8 cellular contexts compared by ENCODE assay signal in genomic region chr12:122336015-122336946, GRCh38.
DNase-seq lines count a peak whose midpoint lies in the region; ATAC-seq and TF ChIP-seq lines count a peak whose summit lies in the region.

No MANE protein-coding gene starts in this region.

- H3K36me3 Mint-ChIP-seq in MCF 10A (ENCODE audit: insufficient read depth, unreplicated experiment) (peaks cover 49% of the 10 kb centered on the region), glutamatergic neuron (ENCODE audit: unreplicated experiment) (no peaks in the 10 kb centered on the region)

- H3K27ac ChIP-seq in breast epithelium: no peak overlapping the region

- H3K27me3 ChIP-seq in breast epithelium: no peaks in the 10 kb centered on the region
- no peaks in the 10 kb centered on the region for H3K27me3 ChIP-seq in NT2/D1 (ENCODE audit: insufficient read depth, insufficient read length)

- H3K27ac Mint-ChIP-seq in MCF 10A (ENCODE audit: low read depth, unreplicated experiment): no peak overlapping the region
- H3K27ac Mint-ChIP-seq in glutamatergic neuron (ENCODE audit: unreplicated experiment): no peak overlapping the region

- H3K9me3 Mint-ChIP-seq in MCF 10A (ENCODE audit: unreplicated experiment) (no peaks in the 10 kb centered on the region), glutamatergic neuron (ENCODE audit: unreplicated experiment) (no peaks in the 10 kb centered on the region)

- TF ChIP-seq CTCF in MCF 10A (IDR thresholded peaks at IDR 0.05; ENCODE audit: unreplicated experiment): peak; percentile 82
- peak in 1 of 3 donors; percentile 53 for TF ChIP-seq CTCF in breast epithelium (IDR thresholded peaks at IDR 0.05)
- TF ChIP-seq CTCF in glutamatergic neuron (IDR thresholded peaks at IDR 0.05; ENCODE audit: partially characterized antibody, unreplicated experiment): peak; percentile 76

- no peaks in the 10 kb centered on the region for H3K27me3 Mint-ChIP-seq in MCF 10A (ENCODE audit: insufficient read depth, unreplicated experiment)
- no peaks in the 10 kb centered on the region for H3K27me3 Mint-ChIP-seq in glutamatergic neuron (ENCODE audit: unreplicated experiment)

- H3K4me1 ChIP-seq in breast epithelium (no peaks in the 10 kb centered on the region), NT2/D1 (ENCODE audit: insufficient read depth, insufficient read length) (no peaks in the 10 kb centered on the region)

- CTCF ChIA-PET in MCF 10A (lab: Yijun Ruan, JAX): interaction anchor here (0.6 to 3.9 kb wide), 24 partner anchors 9 to 962 kb away, joined by 3 to 50 read pairs (median 4); partner anchors contain the start of gene ZCCHC8

- H3K9me3 ChIP-seq in breast epithelium: no peaks in the 10 kb centered on the region
- no peaks in the 10 kb centered on the region for H3K9me3 ChIP-seq in NT2/D1 (ENCODE audit: insufficient read depth, low read length)

- ATAC-seq in HG03039 (IDR thresholded peaks at IDR 0.05; ENCODE audit: unreplicated experiment): no peak

- no peak overlapping the region for H3K4me3 ChIP-seq in breast epithelium
- H3K4me3 ChIP-seq in NT2/D1 (ENCODE audit: insufficient read length, low read depth): no peak overlapping the region

- no peak for TF ChIP-seq POLR2A in breast epithelium (IDR thresholded peaks at IDR 0.05)

- DNase-seq in MCF 10A (ENCODE audit: unreplicated experiment): peak; percentile 34
- no peak for DNase-seq in breast epithelium (ENCODE audit: low spot score in 2 of 2)
- DNase-seq in NT2/D1 (ENCODE audit: low read depth, low spot score): peak; percentile 18
- DNase-seq in activated T-cell treated with anti-CD3 and anti-CD28 coated beads, Interleukin-2, amount 50 U/mL, for 1 hour: peak; percentile 45
- DNase-seq in glutamatergic neuron: peak; percentile 45
- peak; percentile 31 for DNase-seq in stimulated activated CD4-positive, alpha-beta T cell treated with anti-CD3 and anti-CD28 coated beads, Interleukin-2, amount 100 ng/mL, for 4 hours (ENCODE audit: low read depth)
- DNase-seq in C1 segment of cervical spinal cord (lab: John Stamatoyannopoulos, UW): no peak

- intact Hi-C loops in MCF 10A (cut with micrococcal nuclease) (loop anchor here (5.0 kb wide), 1 partner anchor 136 kb away; no protein-coding TSS in a partner anchor), breast epithelium (cut with DNase I; ENCODE audit: low total_unique reads) (no loop called here)

- H3K9ac ChIP-seq in NT2/D1 (ENCODE audit: insufficient read length, low read depth): no peak overlapping the region

- POLR2A ChIA-PET in MCF 10A (lab: Yijun Ruan, JAX): interaction anchor here (0.5 to 1.0 kb wide), 7 partner anchors 19 to 763 kb away, joined by 3 to 8 read pairs (median 3); no protein-coding TSS in a partner anchor

- H3K36me3 ChIP-seq in breast epithelium (peaks cover 7% of the 10 kb centered on the region), NT2/D1 (ENCODE audit: insufficient read depth, insufficient read length, low read length) (peaks cover 37% of the 10 kb centered on the region)

- no TSS peak for BruUV-seq in MCF 10A (replicated peaks; lab: Mats Ljungman, UMichigan)

- H3K4me3 Mint-ChIP-seq in MCF 10A (ENCODE audit: unreplicated experiment): no peak overlapping the region
- no peak overlapping the region for H3K4me3 Mint-ChIP-seq in glutamatergic neuron (ENCODE audit: unreplicated experiment)

- peaks cover 5% of the 10 kb centered on the region for H3K4me1 Mint-ChIP-seq in MCF 10A (ENCODE audit: insufficient read depth, unreplicated experiment)
- no peaks in the 10 kb centered on the region for H3K4me1 Mint-ChIP-seq in glutamatergic neuron (ENCODE audit: low read depth, unreplicated experiment)

Comparison
In these comparisons a context has a peak if more than half of its experiments do, and no peak if none do; other contexts are left out.
1. DNase-seq: peak in MCF 10A (single experiment), NT2/D1 (single experiment), activated T-cell treated with anti-CD3 and anti-CD28 coated beads, Interleukin-2, amount 50 U/mL, for 1 hour (single experiment), glutamatergic neuron (single experiment) and stimulated activated CD4-positive, alpha-beta T cell treated with anti-CD3 and anti-CD28 coated beads, Interleukin-2, amount 100 ng/mL, for 4 hours (single experiment); none in breast epithelium (0 of 2) and C1 segment of cervical spinal cord (0 of 14).